Comparison of ENCODE assay signal across 20 cellular contexts in the genomic region with DNA sequence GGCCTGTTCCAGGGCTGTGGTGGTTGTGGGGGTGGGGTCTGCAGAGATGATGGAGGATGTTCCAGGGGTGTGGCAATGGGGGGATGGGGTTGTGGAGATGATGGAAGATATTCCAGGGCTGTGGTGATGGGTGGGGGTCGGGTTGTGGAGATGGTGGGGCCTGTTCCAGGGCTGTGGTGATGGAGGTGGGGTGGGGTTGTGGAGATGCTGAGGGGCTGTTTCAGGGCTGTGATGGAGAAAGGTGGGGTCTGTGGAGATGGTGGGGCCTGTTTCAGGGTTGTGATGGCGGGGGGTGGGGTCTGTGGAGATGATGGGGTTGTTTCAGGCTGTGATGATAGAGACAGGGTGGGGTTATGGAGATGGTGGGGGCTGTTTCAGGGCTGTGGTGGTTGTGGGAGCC.
DNase-seq lines count a peak whose midpoint lies in the region; TF ChIP-seq lines count a peak whose summit lies in the region.
"Had no signal": no experiment of that assay in that cellular context is flagged by ENCODE, and none has a peak within 500 bp of the region (broad histone marks: within the 10 kb centered on the region; RNA-seq: fewer than 3 reads in every experiment).

No MANE protein-coding gene starts in this region.

- TF ChIP-seq CTCF in H9 (conservative IDR thresholded peaks at IDR 0.05) (no peak), neural cell (IDR thresholded peaks at IDR 0.05; ENCODE audit: poor library complexity, severe bottlenecking) (no peak), tibial artery (IDR thresholded peaks at IDR 0.05) (no peak), colonic mucosa (IDR thresholded peaks at IDR 0.05) (no peak), A673 (conservative IDR thresholded peaks at IDR 0.05; ENCODE audit: low read depth, low read length) (no peak)

- POLR2A ChIA-PET in A673 (lab: Charles Lee; ENCODE audit: low non-redundant PET), result no interaction called here

- peaks cover 0 to 4% of the 10 kb centered on the region in 2 experiments; a peak in 1 of 4 replicates for H3K4me1 Mint-ChIP-seq in H9

- no peaks in the 10 kb centered on the region for H4K20me1 ChIP-seq in H9 (ENCODE audit: control insufficient read depth, insufficient read depth, insufficient read length)
- no peaks in the 10 kb centered on the region for H4K20me1 ChIP-seq in neural cell (ENCODE audit: insufficient read depth)

- H3K4me3 Mint-ChIP-seq in H9, result no peak overlapping the region
- H3K4me3 Mint-ChIP-seq: CD4-positive, CD25-positive, alpha-beta regulatory T cell; CD8-positive, alpha-beta memory T cell; GM23338; IgD-negative memory B cell had no signal

- WGBS in H9 (ENCODE audit: extremely low coverage, insufficient read length, low lambda C conversion rate), result no CpG with 5 or more reads among the region's 2 CpGs

- no peaks in the 10 kb centered on the region for H3K27me3 ChIP-seq in H9 (ENCODE audit: insufficient read depth, low read length)
- no peaks in the 10 kb centered on the region for H3K27me3 ChIP-seq in neural cell (ENCODE audit: insufficient read depth, low read depth, low read length)
- peaks cover 0 to 4% of the 10 kb centered on the region in 2 donors for H3K27me3 ChIP-seq in tibial artery
- H3K27me3 ChIP-seq in colonic mucosa, result no peaks in the 10 kb centered on the region
- peaks cover 32% of the 10 kb centered on the region for H3K27me3 ChIP-seq in A673 (replicated peaks; ENCODE audit: insufficient read depth, low read depth, low read length, poor library complexity)

- H2BK120ac ChIP-seq in H9 (ENCODE audit: low read depth, low read length, poor library complexity, severe bottlenecking), result no peak overlapping the region

- no peak overlapping the region for H2BK12ac ChIP-seq in H9 (ENCODE audit: insufficient read length, low read depth, low read length)

- no peak overlapping the region for H2AK5ac ChIP-seq in H9 (ENCODE audit: insufficient read length, low read length)

- H3K79me2 ChIP-seq in H9 (ENCODE audit: insufficient read depth, low read length), result no peaks in the 10 kb centered on the region
- no peaks in the 10 kb centered on the region for H3K79me2 ChIP-seq in neural cell (replicated peaks; ENCODE audit: insufficient read depth, low read length)

- H3K27me3 Mint-ChIP-seq in H9 (ENCODE audit: low read depth), result no peaks in the 10 kb centered on the region

- no peak for TF ChIP-seq EP300 in neural cell (conservative IDR thresholded peaks at IDR 0.05; ENCODE audit: poor library complexity, severe bottlenecking)

- H3K9me3 ChIP-seq in H9 (ENCODE audit: control insufficient read depth, low read depth, low read length) (no peaks in the 10 kb centered on the region), neural cell (ENCODE audit: low read length) (no peaks in the 10 kb centered on the region), tibial artery (no peaks in the 10 kb centered on the region), colonic mucosa (no peaks in the 10 kb centered on the region), A673 (ENCODE audit: low read depth, low read length, poor library complexity, severe bottlenecking) (no peaks in the 10 kb centered on the region)
- H3K9me3 ChIP-seq: BE2C had no signal

- H3K9me3 Mint-ChIP-seq in H9, result peaks cover 11 to 14% of the 10 kb centered on the region in 2 experiments; a peak in 4 of 5 replicates
- H3K9me3 Mint-ChIP-seq: IgD-negative memory B cell had no signal

- H3K79me1 ChIP-seq in H9 (ENCODE audit: insufficient read depth, low read depth, low read length, poor library complexity, severe bottlenecking), result no peaks in the 10 kb centered on the region

- no peak overlapping the region for H3K4ac ChIP-seq in H9 (ENCODE audit: low read depth, low read length)

- no peak overlapping the region for H2BK15ac ChIP-seq in H9 (ENCODE audit: low read depth, low read length)

- DNase-seq in H9, result peak; percentile 9
- peak; percentile 29 for DNase-seq in ecto neural progenitor cell (ENCODE audit: low spot score)
- DNase-seq in tibial artery, result peak; percentile 12 to 46
- no peak for DNase-seq in stimulated activated CD4-positive, alpha-beta T cell treated with anti-CD3 and anti-CD28 coated beads, Interleukin-2, amount 100 ng/mL, for 48 hours
- no peak for DNase-seq in colonic mucosa
- DNase-seq in A673 (ENCODE audit: low spot score), result no peak
- DNase-seq: ACHN; BE2C; C1 segment of cervical spinal cord; CD4-positive, CD25-positive, alpha-beta regulatory T cell; CD8-positive, alpha-beta memory T cell; COR-L47; DMS 273 treated with DMSO at 0.1 percent for 48 hours; DMS53; DND-41; EL had no signal

- intact Hi-C loops in tibial artery (cut with DNase I; ENCODE audit: low total_unique reads), result no loop called here
- intact Hi-C loops in colonic mucosa (cut with DNase I), result no loop called here
- intact Hi-C loops in A673 (cut with micrococcal nuclease; ENCODE audit: unreplicated experiment), result no loop called here

- no peak overlapping the region for H3K18ac ChIP-seq in H9 (ENCODE audit: insufficient read length, low read depth, low read length)

- peaks cover 0 to 10% (median 3%) of the 10 kb centered on the region in 3 experiments; a peak in 4 of 7 replicates for H3K36me3 Mint-ChIP-seq in H9 (ENCODE audit: insufficient read depth in 1 of 3, low read depth in 3 of 3)
- H3K36me3 Mint-ChIP-seq: CD4-positive, CD25-positive, alpha-beta regulatory T cell; CD8-positive, alpha-beta memory T cell had no signal

- H2BK20ac ChIP-seq in H9 (ENCODE audit: low read depth, low read length, poor library complexity, severe bottlenecking), result no peak overlapping the region

- H3T11ph ChIP-seq in H9 (ENCODE audit: low read length), result no peak overlapping the region

- no peak overlapping the region for H3K23ac ChIP-seq in H9 (ENCODE audit: insufficient read length, low read depth, low read length)

- H2AFZ ChIP-seq in H9 (ENCODE audit: low read length), result no peak overlapping the region
- H2AFZ ChIP-seq in neural cell (ENCODE audit: low read depth, low read length), result no peak overlapping the region
- H2AFZ ChIP-seq: GM23338 had no signal

- TF ChIP-seq RAD21 in neural cell (conservative IDR thresholded peaks at IDR 0.05), result no peak

- H3K14ac ChIP-seq in H9 (ENCODE audit: insufficient read depth, low read length), result no peak overlapping the region

- H3K27ac ChIP-seq in H9 (ENCODE audit: insufficient read length, low read depth, low read length) (no peak overlapping the region), neural cell (ENCODE audit: low read length) (peak overlapping the region; percentile 91), tibial artery (no peak overlapping the region), colonic mucosa (no peak overlapping the region), A673 (ENCODE audit: low read depth, low read length, poor library complexity, severe bottlenecking) (no peak overlapping the region)

- no peak overlapping the region for H4K91ac ChIP-seq in H9 (ENCODE audit: insufficient read length, low read depth, low read length)

- no peak overlapping the region for H3K9ac ChIP-seq in H9 (ENCODE audit: extremely low read depth, insufficient read length, low read length)
- no peak overlapping the region for H3K9ac ChIP-seq in neural cell (ENCODE audit: low read length)
- no peak overlapping the region for H3K9ac ChIP-seq in colonic mucosa (ENCODE audit: low read depth in 2 of 2, low read length in 2 of 2)

- no peaks in the 10 kb centered on the region; the same call in 1 of the 2 replicates for H3K4me1 ChIP-seq in H9 (ENCODE audit: insufficient read depth, low read length)
- no peaks in the 10 kb centered on the region for H3K4me1 ChIP-seq in tibial artery
- H3K4me1 ChIP-seq in colonic mucosa, result no peaks in the 10 kb centered on the region
- H3K4me1 ChIP-seq in A673 (ENCODE audit: insufficient read depth, low read length, poor library complexity, severe bottlenecking), result no peaks in the 10 kb centered on the region
- H3K4me1 ChIP-seq: BE2C had no signal

- H3K27ac Mint-ChIP-seq in H9, result no peak overlapping the region
- H3K27ac Mint-ChIP-seq: GM23338, IgD-negative memory B cell had no signal

- no TSS peak for BruUV-seq in A673 (replicated peaks; lab: Mats Ljungman, UMichigan)

- no peak overlapping the region for H4K8ac ChIP-seq in H9 (replicated peaks; ENCODE audit: insufficient read length, low read depth, low read length)

- H2BK5ac ChIP-seq in H9 (ENCODE audit: insufficient read length, low read length), result no peak overlapping the region

- H3K4me3 ChIP-seq in neural cell (ENCODE audit: low read length) (no peak overlapping the region), tibial artery (no peak overlapping the region), colonic mucosa (no peak overlapping the region), A673 (ENCODE audit: low read depth, low read length, poor library complexity, severe bottlenecking) (no peak overlapping the region)
- H3K4me3 ChIP-seq: GM12878, GM23338 had no signal

- H3F3A ChIP-seq in neural cell (ENCODE audit: insufficient read depth, low read length, poor library complexity, severe bottlenecking), result peaks cover 2% of the 10 kb centered on the region

- no peaks in the 10 kb centered on the region for H3K23me2 ChIP-seq in H9 (ENCODE audit: insufficient read length, low read depth, low read length, poor library complexity, severe bottlenecking)

- H3K36me3 ChIP-seq in neural cell (ENCODE audit: insufficient read depth, low read length) (no peaks in the 10 kb centered on the region), tibial artery (no peaks in the 10 kb centered on the region), colonic mucosa (no peaks in the 10 kb centered on the region), A673 (ENCODE audit: insufficient read depth, low read length, poor library complexity, severe bottlenecking) (no peaks in the 10 kb centered on the region)
- H3K36me3 ChIP-seq: BE2C had no signal

- H3K4me2 ChIP-seq in H9 (ENCODE audit: insufficient read depth, insufficient read length, low read length), result no peak overlapping the region
- H3K4me2 ChIP-seq in neural cell (ENCODE audit: low read length), result no peak overlapping the region
- H3K4me2 ChIP-seq: GM23338 had no signal

- H4K5ac ChIP-seq in H9 (ENCODE audit: insufficient read length, low read depth, low read length), result no peak overlapping the region

- no peaks in the 10 kb centered on the region for H3K9me2 ChIP-seq in neural cell (ENCODE audit: insufficient read depth, low read length)

- no peak overlapping the region for H3K56ac ChIP-seq in H9 (ENCODE audit: insufficient read length, low read depth, low read length)

- CTCF ChIA-PET in A673 (lab: Charles Lee), result interaction anchor here (0.6 kb wide), 1 partner anchor 9 kb away, joined by 6 read pairs; no protein-coding TSS in a partner anchor

TF ChIP-seq in neural cell, 6 proteins besides CTCF, POLR2A, EP300 and RAD21 (continues in another document):
- no peak for TF ChIP-seq MXI1 (conservative IDR thresholded peaks at IDR 0.05; ENCODE audit: poor library complexity, severe bottlenecking)

Comparison
In these comparisons a context has a peak if more than half of its experiments do, and no peak if none do; other contexts are left out.
1. DNase-seq: peak in H9 (single experiment), ecto neural progenitor cell (single experiment) and tibial artery (2 of 2); none in stimulated activated CD4-positive, alpha-beta T cell treated with anti-CD3 and anti-CD28 coated beads, Interleukin-2, amount 100 ng/mL, for 48 hours (0 of 2), colonic mucosa (single experiment) and A673 (single experiment).